8 cellular contexts compared by ENCODE assay signal in genomic region chr22:24155597-24156145, GRCh38. TPM values are rescaled to one million over a fixed set of nuclear protein-coding genes. Genes with fewer than 3 reads are reported as not detected.
DNase-seq lines count a peak whose midpoint lies in the region; ATAC-seq, FAIRE-seq and TF ChIP-seq lines count a peak whose summit lies in the region.

No MANE protein-coding gene starts in this region.

- DNase-seq in A549 (ENCODE audit: low read depth in 1 of 2, low spot score in 1 of 2): peak; percentile 47 to 58
- peak; percentile 64 for DNase-seq in GM12892 (ENCODE audit: insufficient read length)
- DNase-seq in SJSA1 (ENCODE audit: low read depth in 1 of 2, low spot score in 2 of 2): peak; percentile 64 to 73
- peak; percentile 78 for DNase-seq in activated naive CD8-positive, alpha-beta T cell treated with anti-CD3 and anti-CD28 coated beads, Interleukin-2, amount 10 ng/mL, durations not matched to agents 7 days and 5 days
- DNase-seq in Right ventricle myocardium superior: peak; percentile 91
- DNase-seq in osteoblast (ENCODE audit: insufficient read length, low spot score, missing footprints): peak; percentile 97

- no peak for TF ChIP-seq EP300 in A549 (IDR thresholded peaks at IDR 0.05)

- peak overlapping the region; percentile 98 for H3K27ac Mint-ChIP-seq in activated naive CD8-positive, alpha-beta T cell treated with anti-CD3 and anti-CD28 coated beads, Interleukin-2, amount 10 ng/mL, durations not matched to agents 7 days and 5 days

- ATAC-seq in A549: peak; percentile 64 to 70
- peak; percentile 44 for ATAC-seq in HG03175 (IDR thresholded peaks at IDR 0.05; ENCODE audit: unreplicated experiment)
- peak; percentile 29 for ATAC-seq in activated naive CD8-positive, alpha-beta T cell treated with anti-CD3 and anti-CD28 coated beads, Interleukin-2, amount 10 ng/mL, durations not matched to agents 7 days and 5 days (ENCODE audit: low read depth)
- peak; percentile 84 for ATAC-seq in Right ventricle myocardium superior (ENCODE audit: poor library complexity)
- no peak for ATAC-seq in GM21360 (IDR thresholded peaks at IDR 0.05; ENCODE audit: unreplicated experiment)

- no peak for FAIRE-seq in A549 (lab: Jason Lieb, UNC)
- no peak for FAIRE-seq in GM12892 (lab: Jason Lieb, UNC)

- TF ChIP-seq CTCF in A549 (IDR thresholded peaks at IDR 0.05) (peak; percentile 63), osteoblast (IDR thresholded peaks at IDR 0.05; ENCODE audit: extremely low read depth, low read depth, low read length) (peak; percentile 49)

- H3K36me3 ChIP-seq in SJSA1 (peaks cover 41% of the 10 kb centered on the region), osteoblast (ENCODE audit: insufficient read depth, low read length) (peaks cover 5% of the 10 kb centered on the region)

- H3K27me3 ChIP-seq in SJSA1 (replicated peaks): no peaks in the 10 kb centered on the region
- H3K27me3 ChIP-seq in osteoblast (ENCODE audit: insufficient read depth, low read length): no peaks in the 10 kb centered on the region

- POLR2A ChIA-PET in A549 (lab: Yijun Ruan, JAX): interaction anchor here (1.2 to 1.6 kb wide), 3 partner anchors 10 to 145 kb away, joined by 3 to 7 read pairs (median 4); partner anchors contain the start of gene CABIN1
- POLR2A ChIA-PET in activated naive CD8-positive, alpha-beta T cell treated with anti-CD3 and anti-CD28 coated beads, Interleukin-2, amount 10 ng/mL, durations not matched to agents 7 days and 5 days (lab: Charles Lee): interaction anchor here (1.0 to 7.0 kb wide), 13 partner anchors 9 to 399 kb away, joined by 3 to 110 read pairs (median 11); partner anchors contain the start of genes CABIN1, GUCD1, MIF and SLC2A11

- no peak overlapping the region for H2AFZ ChIP-seq in osteoblast (ENCODE audit: low read length)

- H4K20me1 ChIP-seq in osteoblast (ENCODE audit: insufficient read depth, low read length): peaks cover 37% of the 10 kb centered on the region

- 5% methylated on average over 7 of the region's 43 CpGs for WGBS in A549 (ENCODE audit: missing lambda C conversion rate)

- no peaks in the 10 kb centered on the region for H3K9me3 Mint-ChIP-seq in activated naive CD8-positive, alpha-beta T cell treated with anti-CD3 and anti-CD28 coated beads, Interleukin-2, amount 10 ng/mL, durations not matched to agents 7 days and 5 days

- H3K79me2 ChIP-seq in osteoblast (ENCODE audit: insufficient read depth, low read length): peaks cover 38% of the 10 kb centered on the region

- peak overlapping the region; percentile 82 for H3K4me3 Mint-ChIP-seq in activated naive CD8-positive, alpha-beta T cell treated with anti-CD3 and anti-CD28 coated beads, Interleukin-2, amount 10 ng/mL, durations not matched to agents 7 days and 5 days

- peak overlapping the region; percentile 92 for H3K4me2 ChIP-seq in A549
- peak overlapping the region; percentile 98 for H3K4me2 ChIP-seq in osteoblast (ENCODE audit: insufficient read depth, low read length)

- H3K4me1 ChIP-seq in A549: peaks cover 14% of the 10 kb centered on the region
- peaks cover 52% of the 10 kb centered on the region for H3K4me1 ChIP-seq in SJSA1 (replicated peaks)
- peaks cover 35% of the 10 kb centered on the region for H3K4me1 ChIP-seq in osteoblast (ENCODE audit: insufficient read depth, low read length)

- H3K9me3 ChIP-seq in A549: no peaks in the 10 kb centered on the region
- 0 out of 2 replicates have a peak, but pooled peaks cover 3% of the 10 kb centered on the region for H3K9me3 ChIP-seq in SJSA1 (replicated peaks)
- no peaks in the 10 kb centered on the region for H3K9me3 ChIP-seq in osteoblast (ENCODE audit: low read depth, low read length)

- TF ChIP-seq RAD21 in A549 (conservative IDR thresholded peaks at IDR 0.05 in 1 of 2, IDR thresholded peaks at IDR 0.05 in 1 of 2): peak; percentile 31 to 45; a peak in 2 of 5 replicates

- H3K4me3 ChIP-seq in A549: peak overlapping the region; percentile 83
- H3K4me3 ChIP-seq in SJSA1: peak overlapping the region; percentile 94
- peak overlapping the region; percentile 97 for H3K4me3 ChIP-seq in osteoblast (ENCODE audit: insufficient read depth, low read length)

- intact Hi-C loops in Right ventricle myocardium superior (cut with DNase I): no loop called here

- no peaks in the 10 kb centered on the region for H3K27me3 Mint-ChIP-seq in activated naive CD8-positive, alpha-beta T cell treated with anti-CD3 and anti-CD28 coated beads, Interleukin-2, amount 10 ng/mL, durations not matched to agents 7 days and 5 days

- H3K27ac ChIP-seq in A549: peak overlapping the region; percentile 79 to 96
- H3K27ac ChIP-seq in SJSA1: peak overlapping the region; percentile 13; the same call in 1 of the 2 replicates
- H3K27ac ChIP-seq in osteoblast (ENCODE audit: low read depth, low read length): no peak overlapping the region

- TF ChIP-seq POLR2A in A549 (IDR thresholded peaks at IDR 0.05; ENCODE audit: low read length) (no peak), GM12892 (IDR thresholded peaks at IDR 0.05; ENCODE audit: low read depth, low read length) (no peak)

- H3K36me3 Mint-ChIP-seq in activated naive CD8-positive, alpha-beta T cell treated with anti-CD3 and anti-CD28 coated beads, Interleukin-2, amount 10 ng/mL, durations not matched to agents 7 days and 5 days: peaks cover 7% of the 10 kb centered on the region

- CTCF ChIA-PET in A549 (lab: Yijun Ruan, JAX): interaction anchor here (0.7 to 6.8 kb wide), 29 partner anchors 9 to 152 kb away, joined by 3 to 75 read pairs (median 4); partner anchors contain the start of genes CABIN1 and SUSD2

- H3K4me1 Mint-ChIP-seq in activated naive CD8-positive, alpha-beta T cell treated with anti-CD3 and anti-CD28 coated beads, Interleukin-2, amount 10 ng/mL, durations not matched to agents 7 days and 5 days: peaks cover 59% of the 10 kb centered on the region

TF ChIP-seq in A549, 52 proteins besides CTCF, POLR2A, EP300 and RAD21:
- no peak for TF ChIP-seq FOXS1 (CRISPR knock-in tag; IDR thresholded peaks at IDR 0.05)
- no peak for TF ChIP-seq ZNF302 (CRISPR knock-in tag; IDR thresholded peaks at IDR 0.05)
- peak; percentile 33; the same call in 2 of the 3 replicates for TF ChIP-seq SMC3 (IDR thresholded peaks at IDR 0.05)
- no peak for TF ChIP-seq FOSB (CRISPR knock-in tag; IDR thresholded peaks at IDR 0.05)
- no peak for TF ChIP-seq HDAC2 (IDR thresholded peaks at IDR 0.05)
- no peak for TF ChIP-seq CEBPB (IDR thresholded peaks at IDR 0.05)
- TF ChIP-seq ZC3H11A (IDR thresholded peaks at IDR 0.05): no peak
- TF ChIP-seq HES2 (IDR thresholded peaks at IDR 0.05): no peak
- no peak for TF ChIP-seq NPAS2 (CRISPR knock-in tag; IDR thresholded peaks at IDR 0.05; ENCODE audit: borderline replicate concordance)
- TF ChIP-seq EHF (CRISPR knock-in tag; IDR thresholded peaks at IDR 0.05): no peak
- TF ChIP-seq JUN (IDR thresholded peaks at IDR 0.05): peak in 1 of 2 experiments; percentile 15; a peak in 1 of 5 replicates
- TF ChIP-seq TFCP2L1 (CRISPR knock-in tag; IDR thresholded peaks at IDR 0.05): no peak
- TF ChIP-seq HMGXB4 (CRISPR knock-in tag; IDR thresholded peaks at IDR 0.05; ENCODE audit: borderline replicate concordance): no peak

RNA-seq across cellular contexts. Expression of gene SUSD2, which starts 25.6 kb away (rescaled TPM):
- polyA plus RNA-seq in A549 (2011; rRNA removed) (12.4 and 12.7 TPM in 2 replicates), A549 (2017; fragmentation: RNase III; extraction: RNeasy Plus Mini Kit Qiagen cat#74134 plus additional on column Dnase treatment) (51.4 to 60.9 TPM (median 51.9 TPM) in 3 replicates)
- 12.0 and 14.3 TPM in 2 replicates for polyA plus RNA-seq in A549 (2012; cell fraction: cytosol; rRNA removed)
- polyA plus RNA-seq in A549 (2012; cell fraction: nucleus; rRNA removed): 49.1 and 70.7 TPM in 2 replicates
- polyA minus RNA-seq in A549 (2011; rRNA and poly(A)+ RNA removed): 9.4 and 12.1 TPM in 2 replicates
- not detected for polyA plus RNA-seq in GM12892 (2012; ENCODE audit: missing spikeins)
- 0.05 TPM in 1 of 2 replicates, not detected in the other for total RNA-seq in SJSA1 (2014; rRNA removed; shearing (Covaris generic))
- total RNA-seq in activated naive CD8-positive, alpha-beta T cell treated with anti-CD3 and anti-CD28 coated beads, Interleukin-2, amount 10 ng/mL, durations not matched to agents 7 days and 5 days: 1 to 10 TPM in 1 of 2 experiments, under 1 TPM in 1; 0.94 to 1.2 TPM
- total RNA-seq in Right ventricle myocardium superior (2.6 TPM), osteoblast (0.72 and 2.4 TPM in 2 replicates)
